10 cellular contexts compared by ENCODE assay signal in the genomic region with DNA sequence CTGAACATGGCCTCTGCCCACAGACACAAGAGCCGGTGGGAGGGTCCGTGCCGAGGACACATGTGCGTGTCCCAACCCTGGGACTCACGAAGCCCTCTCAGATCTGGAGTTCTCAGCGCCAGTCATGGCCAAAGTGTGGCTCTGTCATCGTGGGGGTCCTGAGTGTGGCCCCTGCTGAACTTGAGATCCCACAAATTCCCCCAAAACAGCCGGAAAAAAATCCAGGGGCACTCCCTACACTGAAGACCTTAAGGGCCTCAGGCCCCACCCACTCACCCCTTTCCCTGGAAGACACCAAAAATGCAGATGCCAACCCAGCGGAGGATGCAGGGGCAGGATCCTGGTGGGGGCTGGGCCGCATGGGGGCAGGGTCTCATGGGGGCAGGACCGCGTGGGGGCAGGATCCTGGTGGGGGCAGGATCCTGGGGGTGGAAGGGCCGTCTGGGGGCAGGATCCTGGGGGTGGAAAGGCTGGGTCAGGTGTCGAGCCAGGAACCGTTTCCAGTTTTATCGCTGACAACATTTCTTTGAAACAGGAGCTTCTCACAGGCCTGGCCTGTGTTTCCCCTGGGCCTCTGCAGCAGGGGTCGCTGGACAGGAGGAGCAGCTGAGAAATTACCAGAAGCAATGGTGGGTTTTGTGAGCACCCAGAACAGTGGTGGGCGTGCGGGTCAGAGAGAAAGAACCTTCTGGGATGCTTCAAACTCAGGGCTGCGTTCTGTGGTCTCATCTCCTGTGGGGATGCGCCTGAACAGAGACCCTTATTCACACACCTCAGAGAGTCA. TPM values are rescaled to one million over a fixed set of nuclear protein-coding genes. Genes with fewer than 3 reads are reported as not detected.
DNase-seq lines count a peak whose midpoint lies in the region; ATAC-seq and TF ChIP-seq lines count a peak whose summit lies in the region.
"Not testable (repeated sequence)": the region's sequence is repeated elsewhere in the genome, so short reads cannot be mapped to it uniquely, and the experiment has no call there.
"Had no signal": no experiment of that assay in that cellular context is flagged by ENCODE, and none has a peak within 500 bp of the region (broad histone marks: within the 10 kb centered on the region; RNA-seq: fewer than 3 reads in every experiment).

No MANE protein-coding gene starts in this region.

- H3K9me3 ChIP-seq in neural progenitor cell (ENCODE audit: low read depth) = not testable (repeated sequence)

- H3K79me2 ChIP-seq in neural progenitor cell (ENCODE audit: low read depth) = not testable (repeated sequence)

- H3K27me3 Mint-ChIP-seq in activated T-helper 2 cell treated with anti-CD3 and anti-CD28 coated beads, Interferon-gamma antibody, Interleukin-2, Interleukin-4, amounts not matched to agents 10 μg/mL and 5 μg/mL and 100 μg/mL, durations not matched to agents 14 hours and 24 hours and 36 hours (ENCODE audit: low read depth); neural progenitor cell (ENCODE audit: insufficient read depth, low read depth); type B pancreatic cell: not testable (repeated sequence)

- H3K27ac Mint-ChIP-seq in activated T-helper 2 cell treated with anti-CD3 and anti-CD28 coated beads, Interferon-gamma antibody, Interleukin-2, Interleukin-4, amounts not matched to agents 10 μg/mL and 5 μg/mL and 100 μg/mL, durations not matched to agents 14 hours and 24 hours and 36 hours; type B pancreatic cell: not testable (repeated sequence)
- peak overlapping the region; percentile 87 for H3K27ac Mint-ChIP-seq in neural progenitor cell

- not testable (repeated sequence) for H2AFZ ChIP-seq in neural progenitor cell (replicated peaks)

- not testable (repeated sequence) for TF ChIP-seq CTCF in GM20000 (IDR thresholded peaks at IDR 0.05; ENCODE audit: extremely low read depth, missing control alignments); neural progenitor cell (IDR thresholded peaks at IDR 0.05); type B pancreatic cell (conservative IDR thresholded peaks at IDR 0.05)

- not testable (repeated sequence) for H3K4me3 ChIP-seq in neural progenitor cell

- not testable (repeated sequence) for H3F3A ChIP-seq in neural progenitor cell (ENCODE audit: low read depth)

- H3K4me1 Mint-ChIP-seq in activated T-helper 2 cell treated with anti-CD3 and anti-CD28 coated beads, Interferon-gamma antibody, Interleukin-2, Interleukin-4, amounts not matched to agents 10 μg/mL and 5 μg/mL and 100 μg/mL, durations not matched to agents 14 hours and 24 hours and 36 hours (ENCODE audit: low read depth); neural progenitor cell; type B pancreatic cell (ENCODE audit: unreplicated experiment): not testable (repeated sequence)

- not testable (repeated sequence) for H3K9me3 Mint-ChIP-seq in activated T-helper 2 cell treated with anti-CD3 and anti-CD28 coated beads, Interferon-gamma antibody, Interleukin-2, Interleukin-4, amounts not matched to agents 10 μg/mL and 5 μg/mL and 100 μg/mL, durations not matched to agents 14 hours and 24 hours and 36 hours; neural progenitor cell; type B pancreatic cell

- not testable (repeated sequence) for ATAC-seq in Right ventricle myocardium inferior

- not testable (repeated sequence) for H4K20me1 ChIP-seq in neural progenitor cell (ENCODE audit: low read depth)

- not testable (repeated sequence) for H3K4me1 ChIP-seq in neural progenitor cell

- intact Hi-C loops in activated T-helper 2 cell treated with anti-CD3 and anti-CD28 coated beads, Interferon-gamma antibody, Interleukin-2, Interleukin-4, amounts not matched to agents 10 μg/mL and 5 μg/mL and 100 μg/mL, durations not matched to agents 14 hours and 24 hours and 36 hours (cut with micrococcal nuclease) = not testable (repeated sequence)
- intact Hi-C loops in Right ventricle myocardium inferior (cut with DNase I) = loop anchor here (5.0 kb wide), 1 partner anchor 89 kb away; no protein-coding TSS in a partner anchor

- H3K4me3 Mint-ChIP-seq in activated T-helper 2 cell treated with anti-CD3 and anti-CD28 coated beads, Interferon-gamma antibody, Interleukin-2, Interleukin-4, amounts not matched to agents 10 μg/mL and 5 μg/mL and 100 μg/mL, durations not matched to agents 14 hours and 24 hours and 36 hours (ENCODE audit: low read depth); neural progenitor cell; type B pancreatic cell: not testable (repeated sequence)

- H3K27ac ChIP-seq in neural progenitor cell = not testable (repeated sequence)

- not testable (repeated sequence) for H3K27me3 ChIP-seq in neural progenitor cell

- peak; percentile 32 for DNase-seq in 8988T
- DNase-seq in GM20000 (ENCODE audit: low spot score) = peak; percentile 11
- DNase-seq in activated CD4-positive, CD25-positive, alpha-beta regulatory T cell treated with anti-CD3 and anti-CD28 coated beads, Interleukin-2, amount 50 U/mL, for 72 hours = peak; percentile 20
- peak; percentile 8 for DNase-seq in activated T-helper 2 cell treated with anti-CD3 and anti-CD28 coated beads, Interferon-gamma antibody, Interleukin-2, Interleukin-4, amounts not matched to agents 10 μg/mL and 5 μg/mL and 100 μg/mL, durations not matched to agents 14 hours and 24 hours and 36 hours (ENCODE audit: low spot score)
- peak; percentile 41 for DNase-seq in Right ventricle myocardium inferior (ENCODE audit: missing footprints)
- peak; percentile 54 for DNase-seq in left kidney (ENCODE audit: low read depth, low spot score)
- not testable (repeated sequence) for DNase-seq in neural progenitor cell (ENCODE audit: low spot score)
- peak; percentile 68 for DNase-seq in type B pancreatic cell (ENCODE audit: extremely low spot score, unreplicated experiment)

- not testable (repeated sequence) for H3K4me2 ChIP-seq in neural progenitor cell

- H3K36me3 ChIP-seq in neural progenitor cell = not testable (repeated sequence)

- not testable (repeated sequence) for H3K9ac ChIP-seq in neural progenitor cell

- not testable (repeated sequence) for H3K36me3 Mint-ChIP-seq in activated T-helper 2 cell treated with anti-CD3 and anti-CD28 coated beads, Interferon-gamma antibody, Interleukin-2, Interleukin-4, amounts not matched to agents 10 μg/mL and 5 μg/mL and 100 μg/mL, durations not matched to agents 14 hours and 24 hours and 36 hours (ENCODE audit: low read depth); neural progenitor cell; type B pancreatic cell

RNA-seq across cellular contexts. Expression of a gene that starts 13.2 kb away (rescaled TPM):
- 0.07 and 0.18 TPM in 2 replicates for total RNA-seq in activated T-helper 2 cell treated with anti-CD3 and anti-CD28 coated beads, Interferon-gamma antibody, Interleukin-2, Interleukin-4, amounts not matched to agents 10 μg/mL and 5 μg/mL and 100 μg/mL, durations not matched to agents 14 hours and 24 hours and 36 hours
- total RNA-seq in Right ventricle myocardium inferior (14.7 TPM), neural progenitor cell (ENCODE audit: low replicate concordance) (0.25 and 0.60 TPM in 2 replicates), type B pancreatic cell (ENCODE audit: low replicate concordance) (2.2 and 4.0 TPM in 2 replicates)
- total RNA-seq: GM12878, GM23248 had no signal
